ENCODE assay signal across 8 cellular contexts in genomic region chr9:67724885-67725284, GRCh38.
A peak's percentile ranks its signal among the peaks of the same experiment; 100 is the strongest.
DNase-seq lines count a peak whose midpoint lies in the region; ATAC-seq and TF ChIP-seq lines count a peak whose summit lies in the region.
"Not testable (repeated sequence)": the region's sequence is repeated elsewhere in the genome, so short reads cannot be mapped to it uniquely, and the experiment has no call there.

No MANE protein-coding gene starts in this region.

- not testable (repeated sequence) for TF ChIP-seq EP300 in ovary (IDR thresholded peaks at IDR 0.05)

- H3K36me3 ChIP-seq in ovary; aorta (ENCODE audit: control insufficient read depth in 1 of 2, insufficient read depth in 2 of 2, low read length in 1 of 2): not testable (repeated sequence)

- not testable (repeated sequence) for H3K36me3 Mint-ChIP-seq in T-helper 2 cell treated with Interferon-gamma antibody and Interleukin-4, amounts not matched to agents 5 μg/mL and 100 μg/mL, for 36 hours (ENCODE audit: low read depth); activated naive CD4-positive, alpha-beta T cell treated with anti-CD3 and anti-CD28 coated beads, Interleukin-2, amount 10 ng/mL, durations not matched to agents 7 days and 5 days; effector memory CD8-positive, alpha-beta T cell (ENCODE audit: insufficient read depth)

- not testable (repeated sequence) for H3K4me1 ChIP-seq in ovary (ENCODE audit: insufficient read depth); aorta (ENCODE audit: control insufficient read depth in 1 of 2, insufficient read depth in 2 of 2, low read length in 2 of 2)

- H3K9me3 ChIP-seq in ovary; aorta (ENCODE audit: control insufficient read depth, low read length): not testable (repeated sequence)

- H3K27me3 Mint-ChIP-seq in T-helper 2 cell treated with Interferon-gamma antibody and Interleukin-4, amounts not matched to agents 5 μg/mL and 100 μg/mL, for 36 hours (ENCODE audit: low read depth); activated naive CD4-positive, alpha-beta T cell treated with anti-CD3 and anti-CD28 coated beads, Interleukin-2, amount 10 ng/mL, durations not matched to agents 7 days and 5 days; effector memory CD8-positive, alpha-beta T cell: not testable (repeated sequence)

- not testable (repeated sequence) for H3K4me1 Mint-ChIP-seq in T-helper 2 cell treated with Interferon-gamma antibody and Interleukin-4, amounts not matched to agents 5 μg/mL and 100 μg/mL, for 36 hours (ENCODE audit: low read depth); activated naive CD4-positive, alpha-beta T cell treated with anti-CD3 and anti-CD28 coated beads, Interleukin-2, amount 10 ng/mL, durations not matched to agents 7 days and 5 days; effector memory CD8-positive, alpha-beta T cell (ENCODE audit: low read depth in 2 of 2)

- H3K27ac ChIP-seq in ovary; aorta (ENCODE audit: low read depth in 1 of 2, low read length in 2 of 2): not testable (repeated sequence)

- intact Hi-C loops in left colon (cut with DNase I, micrococcal nuclease); ovary (cut with DNase I); aorta (cut with DNase I): not testable (repeated sequence)

- H3K4me3 Mint-ChIP-seq in T-helper 2 cell treated with Interferon-gamma antibody and Interleukin-4, amounts not matched to agents 5 μg/mL and 100 μg/mL, for 36 hours; effector memory CD8-positive, alpha-beta T cell: not testable (repeated sequence)
- H3K4me3 Mint-ChIP-seq in activated naive CD4-positive, alpha-beta T cell treated with anti-CD3 and anti-CD28 coated beads, Interleukin-2, amount 10 ng/mL, durations not matched to agents 7 days and 5 days, result peak overlapping the region; percentile 38

- not testable (repeated sequence) for TF ChIP-seq CTCF in ovary (IDR thresholded peaks at IDR 0.05)

- H3K9me3 Mint-ChIP-seq in T-helper 2 cell treated with Interferon-gamma antibody and Interleukin-4, amounts not matched to agents 5 μg/mL and 100 μg/mL, for 36 hours; activated naive CD4-positive, alpha-beta T cell treated with anti-CD3 and anti-CD28 coated beads, Interleukin-2, amount 10 ng/mL, durations not matched to agents 7 days and 5 days; effector memory CD8-positive, alpha-beta T cell: not testable (repeated sequence)

- H3K4me3 ChIP-seq in ovary; aorta (ENCODE audit: low read length in 2 of 2): not testable (repeated sequence)

- WGBS in ovary, 3 donors, result 20 to 79% (median 42%) methylated on average over 4 to 7 of the region's 11 CpGs
- 26 to 50% methylated on average over 4 to 7 of the region's 11 CpGs for WGBS in aorta, 2 donors

- H3K27ac Mint-ChIP-seq in T-helper 2 cell treated with Interferon-gamma antibody and Interleukin-4, amounts not matched to agents 5 μg/mL and 100 μg/mL, for 36 hours; activated naive CD4-positive, alpha-beta T cell treated with anti-CD3 and anti-CD28 coated beads, Interleukin-2, amount 10 ng/mL, durations not matched to agents 7 days and 5 days; effector memory CD8-positive, alpha-beta T cell: not testable (repeated sequence)

- H3K27me3 ChIP-seq in ovary; aorta (ENCODE audit: control insufficient read depth in 1 of 2, insufficient read depth in 2 of 2, low read length in 1 of 2): not testable (repeated sequence)

- peak; percentile 10 for DNase-seq in T-helper 2 cell treated with Interferon-gamma antibody and Interleukin-4, amounts not matched to agents 5 μg/mL and 100 μg/mL, for 36 hours (ENCODE audit: low spot score)
- DNase-seq in activated CD8-positive, alpha-beta memory T cell treated with anti-CD3 and anti-CD28 coated beads for 24 hours, result peak; percentile 63
- peak; percentile 54 for DNase-seq in activated naive CD4-positive, alpha-beta T cell treated with anti-CD3 and anti-CD28 coated beads, Interleukin-2, amount 10 ng/mL, durations not matched to agents 7 days and 5 days
- DNase-seq in effector memory CD8-positive, alpha-beta T cell, result peak in 2 of 3 experiments; percentile 2 to 11
- DNase-seq in left colon, result peak; percentile 53 to 61
- peak; percentile 18 to 59 (median 47) for DNase-seq in ovary
- DNase-seq in stimulated activated CD8-positive, alpha-beta memory T cell treated with anti-CD3 and anti-CD28 coated beads, Interleukin-12 subunit alpha, Interleukin-12 subunit beta, amount 100 ng/mL, for 4 hours (ENCODE audit: low read depth), result peak; percentile 0
- DNase-seq in aorta, result peak; percentile 58 to 74

- not testable (repeated sequence) for TF ChIP-seq POLR2A in ovary (IDR thresholded peaks at IDR 0.05)

- not testable (repeated sequence) for ATAC-seq in effector memory CD8-positive, alpha-beta T cell (replicated peaks)
- ATAC-seq in left colon (peak; percentile 22), aorta (ENCODE audit: low FRiP score) (peak; percentile 77)

- CTCF ChIA-PET in activated naive CD4-positive, alpha-beta T cell treated with anti-CD3 and anti-CD28 coated beads, Interleukin-2, amount 10 ng/mL, durations not matched to agents 7 days and 5 days (lab: Charles Lee), result not testable (repeated sequence)

Comparison
In these comparisons a context has a peak if more than half of its experiments do, and no peak if none do; other contexts are left out.
1. DNase-seq: peak in every context shown above with its lines; median percentile 66 in aorta; 63 in activated CD8-positive, alpha-beta memory T cell treated with anti-CD3 and anti-CD28 coated beads for 24 hours; 57 in left colon; 54 in activated naive CD4-positive, alpha-beta T cell treated with anti-CD3 and anti-CD28 coated beads, Interleukin-2, amount 10 ng/mL, durations not matched to agents 7 days and 5 days; 47 in ovary; 10 in T-helper 2 cell treated with Interferon-gamma antibody and Interleukin-4, amounts not matched to agents 5 μg/mL and 100 μg/mL, for 36 hours; 6 in effector memory CD8-positive, alpha-beta T cell; 0 in stimulated activated CD8-positive, alpha-beta memory T cell treated with anti-CD3 and anti-CD28 coated beads, Interleukin-12 subunit alpha, Interleukin-12 subunit beta, amount 100 ng/mL, for 4 hours.